9 cellular contexts compared by ENCODE assay signal in genomic region chr17:75645889-75646625, GRCh38. TPM values are rescaled to one million over a fixed set of nuclear protein-coding genes. Genes with fewer than 3 reads are reported as not detected.
A peak's percentile ranks its signal among the peaks of the same experiment; 100 is the strongest.
DNase-seq lines count a peak whose midpoint lies in the region; ATAC-seq, FAIRE-seq and TF ChIP-seq lines count a peak whose summit lies in the region.
"Had no signal": no experiment of that assay in that cellular context is flagged by ENCODE, and none has a peak within 500 bp of the region (broad histone marks: within the 10 kb centered on the region; RNA-seq: fewer than 3 reads in every experiment).

No MANE protein-coding gene starts in this region.

- DNase-seq in activated naive CD4-positive, alpha-beta T cell treated with anti-CD3 and anti-CD28 coated beads, Interleukin-2, amount 50 U/mL, for 72 hours (ENCODE audit: low spot score in 2 of 2), result no peak
- no peak for DNase-seq in activated naive CD4-positive, alpha-beta T cell treated with anti-CD3 and anti-CD28 coated beads for 36 hours
- peak; percentile 20 for DNase-seq in activated naive CD8-positive, alpha-beta T cell treated with anti-CD3 and anti-CD28 coated beads for 36 hours
- DNase-seq in HepG2 (ENCODE audit: low spot score), result peak; percentile 96
- peak; percentile 91 for DNase-seq in upper lobe of right lung
- DNase-seq in NCI-H2171 treated with DMSO at 0.1 percent for 48 hours (lab: John Stamatoyannopoulos, UW), result no peak
- no peak for DNase-seq in NCI-H446 (lab: John Stamatoyannopoulos, UW)

- H4K20me1 ChIP-seq in HepG2 (ENCODE audit: insufficient read depth, low read length), result no peaks in the 10 kb centered on the region

- H3K36me3 ChIP-seq in HepG2 (replicated peaks in 1 of 2; ENCODE audit: control insufficient read depth in 1 of 2, insufficient read depth in 2 of 2, low read length in 2 of 2) (peaks cover 15 to 24% of the 10 kb centered on the region in 2 experiments), upper lobe of right lung (peaks cover 22% of the 10 kb centered on the region)

- no TSS peak for BruUV-seq in HepG2 (replicated peaks; lab: Mats Ljungman, UMichigan)

- peak overlapping the region; percentile 94 for H3K4me2 ChIP-seq in HepG2 (ENCODE audit: low read depth, low read length)

- TF ChIP-seq CTCF in HepG2 (CRISPR knock-in tag; IDR thresholded peaks at IDR 0.05) (peak; percentile 52), upper lobe of right lung (IDR thresholded peaks at IDR 0.05) (no peak)

- ATAC-seq in activated naive CD4-positive, alpha-beta T cell treated with anti-CD3 and anti-CD28 coated beads, Interleukin-2, amount 50 U/mL, for 72 hours, result peak; percentile 51 to 70
- ATAC-seq in HG03457 (IDR thresholded peaks at IDR 0.05; ENCODE audit: unreplicated experiment) (peak; percentile 44), HepG2 (peak; percentile 100), upper lobe of right lung (peak; percentile 92)

- in situ Hi-C loops in HepG2 (cut with HindIII; ENCODE audit: extremely low pct_ligation_motif_present, low pct_unique_long_range_greater_than_20kb), result no loop called here

- no peaks in the 10 kb centered on the region for H3K27me3 ChIP-seq in HepG2 (ENCODE audit: control insufficient read depth in 1 of 2, insufficient read depth in 2 of 2, low read length in 2 of 2)
- no peaks in the 10 kb centered on the region for H3K27me3 ChIP-seq in upper lobe of right lung

- H3K4me1 ChIP-seq in HepG2 (ENCODE audit: insufficient read depth, low read length) (peaks cover 25% of the 10 kb centered on the region), upper lobe of right lung (peaks cover 16% of the 10 kb centered on the region)

- peaks cover 4% of the 10 kb centered on the region for H3K4me1 Mint-ChIP-seq in activated naive CD4-positive, alpha-beta T cell treated with anti-CD3 and anti-CD28 coated beads for 36 hours (ENCODE audit: low read depth)
- peaks cover 5% of the 10 kb centered on the region for H3K4me1 Mint-ChIP-seq in activated naive CD8-positive, alpha-beta T cell treated with anti-CD3 and anti-CD28 coated beads for 36 hours

- H2AFZ ChIP-seq in HepG2 (ENCODE audit: low read length), result peak overlapping the region; percentile 33

- POLR2A ChIA-PET in HepG2 (lab: Yijun Ruan, JAX), result interaction anchor here (0.7 to 3.4 kb wide), 27 partner anchors 9 to 230 kb away, joined by 3 to 28 read pairs (median 4); partner anchors contain the start of genes GALK1, ITGB4, RECQL5 and SAP30BP

- H3K9ac ChIP-seq in HepG2 (ENCODE audit: insufficient read depth, low read depth, low read length), result peak overlapping the region; percentile 80

- TF ChIP-seq POLR2A in HepG2 (IDR thresholded peaks at IDR 0.05; ENCODE audit: insufficient read depth in 1 of 2, low read depth in 2 of 2, low read length in 2 of 2), result peak; percentile 90 to 93

- H3K79me2 ChIP-seq in HepG2 (ENCODE audit: insufficient read depth, low read length), result peaks cover 6% of the 10 kb centered on the region

- no peak overlapping the region for H3K4me3 Mint-ChIP-seq in activated naive CD4-positive, alpha-beta T cell treated with anti-CD3 and anti-CD28 coated beads for 36 hours
- H3K4me3 Mint-ChIP-seq in activated naive CD8-positive, alpha-beta T cell treated with anti-CD3 and anti-CD28 coated beads for 36 hours, result no peak overlapping the region

- TF ChIP-seq EP300 in HepG2 (IDR thresholded peaks at IDR 0.05; ENCODE audit: low read depth in 2 of 2, low read length in 2 of 2), result no peak
- peak; percentile 49; the same call in 1 of the 2 replicates for TF ChIP-seq EP300 in HepG2 (CRISPR knock-in tag; IDR thresholded peaks at IDR 0.05; ENCODE audit: borderline replicate concordance)

- H3K27ac Mint-ChIP-seq in activated naive CD4-positive, alpha-beta T cell treated with anti-CD3 and anti-CD28 coated beads, Interleukin-2, amount 50 U/mL, for 72 hours, result peak overlapping the region; percentile 10 to 60
- no peak overlapping the region for H3K27ac Mint-ChIP-seq in activated naive CD4-positive, alpha-beta T cell treated with anti-CD3 and anti-CD28 coated beads for 36 hours
- H3K27ac Mint-ChIP-seq in activated naive CD8-positive, alpha-beta T cell treated with anti-CD3 and anti-CD28 coated beads for 36 hours, result peak overlapping the region; percentile 66

- WGBS in HepG2 (ENCODE audit: low lambda C conversion rate), result 12% methylated on average over 15 of the region's 16 CpGs

- peak; percentile 98 for FAIRE-seq in HepG2 (lab: Jason Lieb, UNC)
- FAIRE-seq: G401.6 had no signal

- no peaks in the 10 kb centered on the region for H3K9me3 Mint-ChIP-seq in activated naive CD4-positive, alpha-beta T cell treated with anti-CD3 and anti-CD28 coated beads, Interleukin-2, amount 50 U/mL, for 72 hours
- H3K9me3 Mint-ChIP-seq in activated naive CD4-positive, alpha-beta T cell treated with anti-CD3 and anti-CD28 coated beads for 36 hours, result no peaks in the 10 kb centered on the region
- no peaks in the 10 kb centered on the region for H3K9me3 Mint-ChIP-seq in activated naive CD8-positive, alpha-beta T cell treated with anti-CD3 and anti-CD28 coated beads for 36 hours

- no peaks in the 10 kb centered on the region for H3K27me3 Mint-ChIP-seq in activated naive CD4-positive, alpha-beta T cell treated with anti-CD3 and anti-CD28 coated beads for 36 hours (ENCODE audit: low read depth)
- H3K27me3 Mint-ChIP-seq in activated naive CD8-positive, alpha-beta T cell treated with anti-CD3 and anti-CD28 coated beads for 36 hours, result no peaks in the 10 kb centered on the region

- intact Hi-C loops in activated naive CD4-positive, alpha-beta T cell treated with anti-CD3 and anti-CD28 coated beads for 36 hours (cut with micrococcal nuclease), result no loop called here
- intact Hi-C loops in HepG2 (cut with micrococcal nuclease; ENCODE audit: unreplicated experiment) (loop anchor here (1.0 kb wide), 1 partner anchor 13 kb away; the partner anchor contains the start of gene SMIM5), upper lobe of right lung (cut with DNase I) (no loop called here)

- no peak for TF ChIP-seq RAD21 in HepG2 (CRISPR knock-in tag; IDR thresholded peaks at IDR 0.05)

- H3K27ac ChIP-seq in HepG2 (ENCODE audit: extremely low read length, insufficient read depth, low read length) (peak overlapping the region; percentile 85), upper lobe of right lung (peak overlapping the region; percentile 89)

- CTCF ChIA-PET in activated naive CD4-positive, alpha-beta T cell treated with anti-CD3 and anti-CD28 coated beads for 36 hours (lab: Charles Lee), result interaction anchor here (0.6 to 3.9 kb wide), 7 partner anchors 12 to 472 kb away, joined by 3 to 10 read pairs (median 3); partner anchors contain the start of gene SMIM5
- CTCF ChIA-PET in HepG2 (lab: Yijun Ruan, JAX; ENCODE audit: low intra/inter-chr PET ratio, low total read pairs), result interaction anchor here (2.1 kb wide), 1 partner anchor 12 kb away, joined by 6 read pairs; no protein-coding TSS in a partner anchor

- H3K9me3 ChIP-seq in HepG2 (ENCODE audit: low read length), result no peaks in the 10 kb centered on the region
- H3K9me3 ChIP-seq in upper lobe of right lung, result no peaks in the 10 kb centered on the region

- peak overlapping the region; percentile 45 to 67 (median 48); a peak in 5 of 6 replicates for H3K4me3 ChIP-seq in HepG2 (replicated peaks in 1 of 3; ENCODE audit: insufficient read depth in 1 of 3, low read depth in 2 of 3, low read length in 3 of 3)
- H3K4me3 ChIP-seq in upper lobe of right lung, result no peak overlapping the region

- H3K36me3 Mint-ChIP-seq in activated naive CD4-positive, alpha-beta T cell treated with anti-CD3 and anti-CD28 coated beads, Interleukin-2, amount 50 U/mL, for 72 hours, result no peaks in the 10 kb centered on the region
- H3K36me3 Mint-ChIP-seq in activated naive CD4-positive, alpha-beta T cell treated with anti-CD3 and anti-CD28 coated beads for 36 hours (ENCODE audit: low read depth), result peaks cover 13% of the 10 kb centered on the region
- H3K36me3 Mint-ChIP-seq in activated naive CD8-positive, alpha-beta T cell treated with anti-CD3 and anti-CD28 coated beads for 36 hours, result peaks cover 4% of the 10 kb centered on the region

RNA-seq across cellular contexts. Expression of gene SMIM5, which starts 12.8 kb away (rescaled TPM):
- total RNA-seq in activated naive CD4-positive, alpha-beta T cell treated with anti-CD3 and anti-CD28 coated beads, Interleukin-2, amount 50 U/mL, for 72 hours, result under 1 TPM; 0.06 to 0.32 TPM
- not detected for total RNA-seq in activated naive CD4-positive, alpha-beta T cell treated with anti-CD3 and anti-CD28 coated beads for 36 hours
- under 1 TPM; 0.14 to 0.16 TPM for total RNA-seq in activated naive CD8-positive, alpha-beta T cell treated with anti-CD3 and anti-CD28 coated beads for 36 hours
- total RNA-seq in HepG2 (2016; rRNA removed; fragmentation: Illumina TruSeq; extraction: Trizol) (not detected in 2 replicates), upper lobe of right lung (0.84 TPM)
- total RNA-seq in HepG2 (2016; cell fraction: cytosol; rRNA removed; fragmentation: Illumina TruSeq; extraction: Trizol; ENCODE audit: low read depth), result not detected in 2 replicates
- total RNA-seq in HepG2 (2016; cell fraction: insoluble cytoplasmic fraction; rRNA removed; fragmentation: Illumina TruSeq; extraction: Trizol), result 0.09 TPM in 1 of 2 replicates, not detected in the other
- total RNA-seq in HepG2 (2016; cell fraction: membrane; rRNA removed; fragmentation: Illumina TruSeq; extraction: Trizol), result not detected in 2 replicates
- total RNA-seq in HepG2 (2016; cell fraction: nucleus; rRNA removed; fragmentation: Illumina TruSeq; extraction: Trizol), result not detected in 2 replicates
- polyA plus RNA-seq in HepG2 (2011; rRNA removed), result 0.05 TPM in 1 of 2 replicates, not detected in the other
- polyA plus RNA-seq in HepG2 (2011; cell fraction: cytosol; rRNA removed), result 0.05 TPM in 1 of 2 replicates, not detected in the other
- polyA plus RNA-seq in HepG2 (2011; cell fraction: nucleus; rRNA removed), result 0.35 and 0.80 TPM in 2 replicates
- 0.20 and 0.48 TPM in 2 replicates for polyA plus RNA-seq in HepG2 (2012)
- polyA plus RNA-seq in HepG2 (2016; cell fraction: cytosol; fragmentation: Illumina TruSeq; extraction: Trizol; ENCODE audit: low read depth), result not detected in 2 replicates
- polyA plus RNA-seq in HepG2 (2016; cell fraction: insoluble cytoplasmic fraction; fragmentation: Illumina TruSeq; extraction: Trizol; ENCODE audit: low read depth), result 0.14 TPM in 1 of 2 replicates, not detected in the other
- polyA plus RNA-seq in HepG2 (2016; cell fraction: membrane; fragmentation: Illumina TruSeq; extraction: Trizol; ENCODE audit: low read depth), result not detected in 2 replicates
- polyA plus RNA-seq in HepG2 (2016; cell fraction: nucleus; fragmentation: Illumina TruSeq; extraction: Trizol; ENCODE audit: insufficient read depth, low read depth), result not detected in 2 replicates
- polyA minus RNA-seq in HepG2 (2011; rRNA and poly(A)+ RNA removed; ENCODE audit: low replicate concordance), result not detected in 2 replicates
- not detected in 2 replicates for polyA minus RNA-seq in HepG2 (2011; cell fraction: cytosol; rRNA and poly(A)+ RNA removed)
- 0.26 TPM in 1 of 2 replicates, not detected in the other for polyA minus RNA-seq in HepG2 (2011; cell fraction: nucleus; rRNA and poly(A)+ RNA removed)

RNA-seq across cellular contexts. Expression of gene RECQL5, which starts 20.9 kb away (rescaled TPM):
- 10 to 100 TPM; 35.1 to 47.4 TPM for total RNA-seq in activated naive CD4-positive, alpha-beta T cell treated with anti-CD3 and anti-CD28 coated beads, Interleukin-2, amount 50 U/mL, for 72 hours
- 10 to 100 TPM; 36.2 to 44.0 TPM for total RNA-seq in activated naive CD4-positive, alpha-beta T cell treated with anti-CD3 and anti-CD28 coated beads for 36 hours
- total RNA-seq in activated naive CD8-positive, alpha-beta T cell treated with anti-CD3 and anti-CD28 coated beads for 36 hours, result 10 to 100 TPM; 31.4 to 32.6 TPM
- 17.8 and 32.0 TPM in 2 replicates for total RNA-seq in HepG2 (2016; rRNA removed; fragmentation: Illumina TruSeq; extraction: Trizol)
- total RNA-seq in HepG2 (2016; cell fraction: cytosol; rRNA removed; fragmentation: Illumina TruSeq; extraction: Trizol; ENCODE audit: low read depth), result 38.8 and 39.2 TPM in 2 replicates
- 17.8 and 31.1 TPM in 2 replicates for total RNA-seq in HepG2 (2016; cell fraction: insoluble cytoplasmic fraction; rRNA removed; fragmentation: Illumina TruSeq; extraction: Trizol)
- total RNA-seq in HepG2 (2016; cell fraction: membrane; rRNA removed; fragmentation: Illumina TruSeq; extraction: Trizol), result 9.2 and 11.3 TPM in 2 replicates
- 41.9 and 45.5 TPM in 2 replicates for total RNA-seq in HepG2 (2016; cell fraction: nucleus; rRNA removed; fragmentation: Illumina TruSeq; extraction: Trizol)
- 27.7 and 33.4 TPM in 2 replicates for polyA plus RNA-seq in HepG2 (2011; rRNA removed)
- polyA plus RNA-seq in HepG2 (2011; cell fraction: cytosol; rRNA removed), result 8.7 and 11.9 TPM in 2 replicates
- polyA plus RNA-seq in HepG2 (2011; cell fraction: nucleus; rRNA removed), result 256 and 300 TPM in 2 replicates
- polyA plus RNA-seq in HepG2 (2012), result 38.2 and 41.9 TPM in 2 replicates
- 1.7 and 1.9 TPM in 2 replicates for polyA plus RNA-seq in HepG2 (2016; cell fraction: cytosol; fragmentation: Illumina TruSeq; extraction: Trizol; ENCODE audit: low read depth)
- polyA plus RNA-seq in HepG2 (2016; cell fraction: insoluble cytoplasmic fraction; fragmentation: Illumina TruSeq; extraction: Trizol; ENCODE audit: low read depth), result 12.2 and 17.3 TPM in 2 replicates
- polyA plus RNA-seq in HepG2 (2016; cell fraction: membrane; fragmentation: Illumina TruSeq; extraction: Trizol; ENCODE audit: low read depth), result 3.6 and 4.1 TPM in 2 replicates
- 112 and 116 TPM in 2 replicates for polyA plus RNA-seq in HepG2 (2016; cell fraction: nucleus; fragmentation: Illumina TruSeq; extraction: Trizol; ENCODE audit: insufficient read depth, low read depth)
- polyA minus RNA-seq in HepG2 (2011; rRNA and poly(A)+ RNA removed; ENCODE audit: low replicate concordance), result 51.0 and 71.9 TPM in 2 replicates
- polyA minus RNA-seq in HepG2 (2011; cell fraction: cytosol; rRNA and poly(A)+ RNA removed), result 15.1 and 15.3 TPM in 2 replicates
- 69.1 and 72.6 TPM in 2 replicates for polyA minus RNA-seq in HepG2 (2011; cell fraction: nucleus; rRNA and poly(A)+ RNA removed)
- total RNA-seq in upper lobe of right lung, result 43.1 TPM

RNA-seq across cellular contexts. Expression of gene SAP30BP, which starts 21.1 kb away (rescaled TPM):
- 10 to 100 TPM; 76.3 to 78.8 TPM for total RNA-seq in activated naive CD4-positive, alpha-beta T cell treated with anti-CD3 and anti-CD28 coated beads, Interleukin-2, amount 50 U/mL, for 72 hours
- 10 to 100 TPM; 68.3 TPM for total RNA-seq in activated naive CD4-positive, alpha-beta T cell treated with anti-CD3 and anti-CD28 coated beads for 36 hours
- 100 to 1,000 TPM in 1 of 2 experiments, 10 to 100 TPM in 1; 93.4 to 101 TPM for total RNA-seq in activated naive CD8-positive, alpha-beta T cell treated with anti-CD3 and anti-CD28 coated beads for 36 hours
- 99.4 and 109 TPM in 2 replicates for total RNA-seq in HepG2 (2016; rRNA removed; fragmentation: Illumina TruSeq; extraction: Trizol)
- total RNA-seq in HepG2 (2016; cell fraction: cytosol; rRNA removed; fragmentation: Illumina TruSeq; extraction: Trizol; ENCODE audit: low read depth), result 35.7 and 41.2 TPM in 2 replicates
- total RNA-seq in HepG2 (2016; cell fraction: insoluble cytoplasmic fraction; rRNA removed; fragmentation: Illumina TruSeq; extraction: Trizol), result 105 and 112 TPM in 2 replicates
- 35.1 and 45.2 TPM in 2 replicates for total RNA-seq in HepG2 (2016; cell fraction: membrane; rRNA removed; fragmentation: Illumina TruSeq; extraction: Trizol)
- total RNA-seq in HepG2 (2016; cell fraction: nucleus; rRNA removed; fragmentation: Illumina TruSeq; extraction: Trizol), result 76.4 and 82.2 TPM in 2 replicates
- polyA plus RNA-seq in HepG2 (2011; rRNA removed), result 67.7 and 80.1 TPM in 2 replicates
- polyA plus RNA-seq in HepG2 (2011; cell fraction: cytosol; rRNA removed), result 59.4 and 67.4 TPM in 2 replicates
- polyA plus RNA-seq in HepG2 (2011; cell fraction: nucleus; rRNA removed), result 191 and 218 TPM in 2 replicates
- 57.3 and 65.0 TPM in 2 replicates for polyA plus RNA-seq in HepG2 (2012)
- 20.2 and 20.5 TPM in 2 replicates for polyA plus RNA-seq in HepG2 (2016; cell fraction: cytosol; fragmentation: Illumina TruSeq; extraction: Trizol; ENCODE audit: low read depth)
- 110 and 119 TPM in 2 replicates for polyA plus RNA-seq in HepG2 (2016; cell fraction: insoluble cytoplasmic fraction; fragmentation: Illumina TruSeq; extraction: Trizol; ENCODE audit: low read depth)
- 27.8 and 32.7 TPM in 2 replicates for polyA plus RNA-seq in HepG2 (2016; cell fraction: membrane; fragmentation: Illumina TruSeq; extraction: Trizol; ENCODE audit: low read depth)
- polyA plus RNA-seq in HepG2 (2016; cell fraction: nucleus; fragmentation: Illumina TruSeq; extraction: Trizol; ENCODE audit: insufficient read depth, low read depth), result 131 and 143 TPM in 2 replicates
- polyA minus RNA-seq in HepG2 (2011; rRNA and poly(A)+ RNA removed; ENCODE audit: low replicate concordance), result 42.3 and 45.2 TPM in 2 replicates
- 17.6 and 28.8 TPM in 2 replicates for polyA minus RNA-seq in HepG2 (2011; cell fraction: cytosol; rRNA and poly(A)+ RNA removed)
- 90.4 and 101 TPM in 2 replicates for polyA minus RNA-seq in HepG2 (2011; cell fraction: nucleus; rRNA and poly(A)+ RNA removed)
- total RNA-seq in upper lobe of right lung, result 71.4 TPM

RNA-seq across cellular contexts. Expression of gene MYO15B, which starts 58.5 kb away (rescaled TPM):
- total RNA-seq in activated naive CD4-positive, alpha-beta T cell treated with anti-CD3 and anti-CD28 coated beads, Interleukin-2, amount 50 U/mL, for 72 hours, result 10 to 100 TPM; 38.4 to 45.0 TPM
- 10 to 100 TPM; 24.6 to 29.7 TPM for total RNA-seq in activated naive CD4-positive, alpha-beta T cell treated with anti-CD3 and anti-CD28 coated beads for 36 hours
- 10 to 100 TPM; 17.8 to 18.9 TPM for total RNA-seq in activated naive CD8-positive, alpha-beta T cell treated with anti-CD3 and anti-CD28 coated beads for 36 hours
- total RNA-seq in HepG2 (2016; rRNA removed; fragmentation: Illumina TruSeq; extraction: Trizol) (1.9 and 2.8 TPM in 2 replicates), upper lobe of right lung (193 TPM)
- total RNA-seq in HepG2 (2016; cell fraction: cytosol; rRNA removed; fragmentation: Illumina TruSeq; extraction: Trizol; ENCODE audit: low read depth), result 0.61 and 0.79 TPM in 2 replicates
- 1.1 and 2.7 TPM in 2 replicates for total RNA-seq in HepG2 (2016; cell fraction: insoluble cytoplasmic fraction; rRNA removed; fragmentation: Illumina TruSeq; extraction: Trizol)
- 0.83 and 1.2 TPM in 2 replicates for total RNA-seq in HepG2 (2016; cell fraction: membrane; rRNA removed; fragmentation: Illumina TruSeq; extraction: Trizol)
- total RNA-seq in HepG2 (2016; cell fraction: nucleus; rRNA removed; fragmentation: Illumina TruSeq; extraction: Trizol), result 3.0 and 3.8 TPM in 2 replicates
- polyA plus RNA-seq in HepG2 (2011; rRNA removed), result 8.1 and 11.2 TPM in 2 replicates
- 1.6 and 2.5 TPM in 2 replicates for polyA plus RNA-seq in HepG2 (2011; cell fraction: cytosol; rRNA removed)
- polyA plus RNA-seq in HepG2 (2011; cell fraction: nucleus; rRNA removed), result 122 and 144 TPM in 2 replicates
- 9.5 and 12.7 TPM in 2 replicates for polyA plus RNA-seq in HepG2 (2012)
- polyA plus RNA-seq in HepG2 (2016; cell fraction: cytosol; fragmentation: Illumina TruSeq; extraction: Trizol; ENCODE audit: low read depth), result 0.53 and 1.00 TPM in 2 replicates
- 0.63 and 1.4 TPM in 2 replicates for polyA plus RNA-seq in HepG2 (2016; cell fraction: insoluble cytoplasmic fraction; fragmentation: Illumina TruSeq; extraction: Trizol; ENCODE audit: low read depth)
- polyA plus RNA-seq in HepG2 (2016; cell fraction: membrane; fragmentation: Illumina TruSeq; extraction: Trizol; ENCODE audit: low read depth), result 0.49 and 0.86 TPM in 2 replicates
- 12.0 and 13.6 TPM in 2 replicates for polyA plus RNA-seq in HepG2 (2016; cell fraction: nucleus; fragmentation: Illumina TruSeq; extraction: Trizol; ENCODE audit: insufficient read depth, low read depth)
- polyA minus RNA-seq in HepG2 (2011; rRNA and poly(A)+ RNA removed; ENCODE audit: low replicate concordance), result 7.2 and 13.2 TPM in 2 replicates
- polyA minus RNA-seq in HepG2 (2011; cell fraction: cytosol; rRNA and poly(A)+ RNA removed), result 3.0 and 6.8 TPM in 2 replicates
- 16.5 and 25.7 TPM in 2 replicates for polyA minus RNA-seq in HepG2 (2011; cell fraction: nucleus; rRNA and poly(A)+ RNA removed)

Comparison
In these comparisons a context has a peak if more than half of its experiments do, and no peak if none do; other contexts are left out.
1. ATAC-seq: peak in every context shown above with its lines; median percentile 100 in HepG2; 92 in upper lobe of right lung; 60 in activated naive CD4-positive, alpha-beta T cell treated with anti-CD3 and anti-CD28 coated beads, Interleukin-2, amount 50 U/mL, for 72 hours; 44 in HG03457.
2. DNase-seq: peak in activated naive CD8-positive, alpha-beta T cell treated with anti-CD3 and anti-CD28 coated beads for 36 hours (single experiment), HepG2 (single experiment) and upper lobe of right lung (single experiment); none in activated naive CD4-positive, alpha-beta T cell treated with anti-CD3 and anti-CD28 coated beads, Interleukin-2, amount 50 U/mL, for 72 hours (0 of 2), activated naive CD4-positive, alpha-beta T cell treated with anti-CD3 and anti-CD28 coated beads for 36 hours (single experiment), NCI-H2171 treated with DMSO at 0.1 percent for 48 hours (single experiment) and NCI-H446 (0 of 2).